8 cellular contexts compared by ENCODE assay signal in genomic region chr2:39469807-39470206, GRCh38. TPM values are rescaled to one million over a fixed set of nuclear protein-coding genes. Genes with fewer than 3 reads are reported as not detected.
DNase-seq lines count a peak whose midpoint lies in the region; ATAC-seq and TF ChIP-seq lines count a peak whose summit lies in the region.

No MANE protein-coding gene starts in this region.

- no peak overlapping the region for H3K9ac ChIP-seq in OCI-LY3 (ENCODE audit: low read length)

- no peak overlapping the region for H3K27ac Mint-ChIP-seq in activated naive CD8-positive, alpha-beta T cell treated with anti-CD3 and anti-CD28 coated beads, Interleukin-2, amount 50 U/mL, for 24 hours
- no peak overlapping the region for H3K27ac Mint-ChIP-seq in activated naive CD8-positive, alpha-beta T cell treated with anti-CD3 and anti-CD28 coated beads for 36 hours
- no peak overlapping the region for H3K27ac Mint-ChIP-seq in stimulated activated effector memory CD8-positive, alpha-beta T cell treated with anti-CD3 and anti-CD28 coated beads, Interleukin-12 subunit alpha, Interleukin-12 subunit beta, amount 100 ng/mL, for 72 hours
- no peak overlapping the region for H3K27ac Mint-ChIP-seq in immature natural killer cell
- no peak overlapping the region for H3K27ac Mint-ChIP-seq in activated T-helper 2 cell treated with anti-CD3 and anti-CD28 coated beads, Interferon-gamma antibody, Interleukin-2, Interleukin-4, amounts not matched to agents 10 μg/mL and 5 μg/mL and 100 μg/mL, durations not matched to agents 14 hours and 24 hours and 36 hours

- H3K9me3 ChIP-seq in OCI-LY3 (ENCODE audit: insufficient read depth, low read length): no peaks in the 10 kb centered on the region
- H3K9me3 ChIP-seq in cardiac muscle cell (ENCODE audit: low read depth): no peaks in the 10 kb centered on the region

- intact Hi-C loops in activated T-helper 2 cell treated with anti-CD3 and anti-CD28 coated beads, Interferon-gamma antibody, Interleukin-2, Interleukin-4, amounts not matched to agents 10 μg/mL and 5 μg/mL and 100 μg/mL, durations not matched to agents 14 hours and 24 hours and 36 hours (cut with micrococcal nuclease): no loop called here

- no peak overlapping the region for H2AFZ ChIP-seq in OCI-LY3 (ENCODE audit: low read depth, low read length)

- no peaks in the 10 kb centered on the region for H3K36me3 ChIP-seq in OCI-LY3 (replicated peaks; ENCODE audit: low read depth, low read length)
- H3K36me3 ChIP-seq in cardiac muscle cell: no peaks in the 10 kb centered on the region

- no peaks in the 10 kb centered on the region for H4K20me1 ChIP-seq in OCI-LY3 (ENCODE audit: insufficient read depth, low read length)

- DNase-seq in activated naive CD8-positive, alpha-beta T cell treated with anti-CD3 and anti-CD28 coated beads, Interleukin-2, amount 50 U/mL, for 24 hours: no peak
- DNase-seq in activated naive CD8-positive, alpha-beta T cell treated with anti-CD3 and anti-CD28 coated beads for 36 hours: no peak
- DNase-seq in cardiac muscle cell (ENCODE audit: low read depth in 1 of 2, low spot score in 1 of 2) (peak; percentile 45 to 58), immature natural killer cell (no peak)
- DNase-seq in stimulated activated effector memory CD8-positive, alpha-beta T cell treated with anti-CD3 and anti-CD28 coated beads, Interleukin-12 subunit alpha, Interleukin-12 subunit beta, amount 100 ng/mL, for 72 hours (ENCODE audit: low spot score in 2 of 2): no peak
- DNase-seq in activated T-helper 2 cell treated with anti-CD3 and anti-CD28 coated beads, Interferon-gamma antibody, Interleukin-2, Interleukin-4, amounts not matched to agents 10 μg/mL and 5 μg/mL and 100 μg/mL, durations not matched to agents 14 hours and 24 hours and 36 hours (ENCODE audit: low spot score): no peak

- H3K27ac ChIP-seq in OCI-LY3 (ENCODE audit: low read length): no peak overlapping the region
- peak overlapping the region; percentile 27 for H3K27ac ChIP-seq in cardiac muscle cell

- peaks cover 32% of the 10 kb centered on the region for H3K4me1 Mint-ChIP-seq in activated naive CD8-positive, alpha-beta T cell treated with anti-CD3 and anti-CD28 coated beads, Interleukin-2, amount 50 U/mL, for 24 hours
- peaks cover 22% of the 10 kb centered on the region for H3K4me1 Mint-ChIP-seq in activated naive CD8-positive, alpha-beta T cell treated with anti-CD3 and anti-CD28 coated beads for 36 hours
- H3K4me1 Mint-ChIP-seq in stimulated activated effector memory CD8-positive, alpha-beta T cell treated with anti-CD3 and anti-CD28 coated beads, Interleukin-12 subunit alpha, Interleukin-12 subunit beta, amount 100 ng/mL, for 72 hours: peaks cover 13% of the 10 kb centered on the region
- H3K4me1 Mint-ChIP-seq in immature natural killer cell: no peaks in the 10 kb centered on the region
- H3K4me1 Mint-ChIP-seq in activated T-helper 2 cell treated with anti-CD3 and anti-CD28 coated beads, Interferon-gamma antibody, Interleukin-2, Interleukin-4, amounts not matched to agents 10 μg/mL and 5 μg/mL and 100 μg/mL, durations not matched to agents 14 hours and 24 hours and 36 hours (ENCODE audit: low read depth): peaks cover 28% of the 10 kb centered on the region

- no peak overlapping the region for H3K4me3 Mint-ChIP-seq in activated naive CD8-positive, alpha-beta T cell treated with anti-CD3 and anti-CD28 coated beads, Interleukin-2, amount 50 U/mL, for 24 hours
- no peak overlapping the region for H3K4me3 Mint-ChIP-seq in activated naive CD8-positive, alpha-beta T cell treated with anti-CD3 and anti-CD28 coated beads for 36 hours
- H3K4me3 Mint-ChIP-seq in stimulated activated effector memory CD8-positive, alpha-beta T cell treated with anti-CD3 and anti-CD28 coated beads, Interleukin-12 subunit alpha, Interleukin-12 subunit beta, amount 100 ng/mL, for 72 hours: no peak overlapping the region
- no peak overlapping the region for H3K4me3 Mint-ChIP-seq in immature natural killer cell
- no peak overlapping the region for H3K4me3 Mint-ChIP-seq in activated T-helper 2 cell treated with anti-CD3 and anti-CD28 coated beads, Interferon-gamma antibody, Interleukin-2, Interleukin-4, amounts not matched to agents 10 μg/mL and 5 μg/mL and 100 μg/mL, durations not matched to agents 14 hours and 24 hours and 36 hours (ENCODE audit: low read depth)

- no peaks in the 10 kb centered on the region for H3K79me2 ChIP-seq in OCI-LY3 (ENCODE audit: low read length)

- H3K27me3 ChIP-seq in OCI-LY3 (ENCODE audit: low read depth, low read length): peaks cover 43% of the 10 kb centered on the region
- no peaks in the 10 kb centered on the region for H3K27me3 ChIP-seq in cardiac muscle cell

- no peaks in the 10 kb centered on the region for H3K27me3 Mint-ChIP-seq in activated naive CD8-positive, alpha-beta T cell treated with anti-CD3 and anti-CD28 coated beads, Interleukin-2, amount 50 U/mL, for 24 hours
- H3K27me3 Mint-ChIP-seq in activated naive CD8-positive, alpha-beta T cell treated with anti-CD3 and anti-CD28 coated beads for 36 hours: no peaks in the 10 kb centered on the region
- H3K27me3 Mint-ChIP-seq in immature natural killer cell (ENCODE audit: low read depth in 3 of 3): peaks cover 0 to 3% (median 1%) of the 10 kb centered on the region in 3 donors
- H3K27me3 Mint-ChIP-seq in activated T-helper 2 cell treated with anti-CD3 and anti-CD28 coated beads, Interferon-gamma antibody, Interleukin-2, Interleukin-4, amounts not matched to agents 10 μg/mL and 5 μg/mL and 100 μg/mL, durations not matched to agents 14 hours and 24 hours and 36 hours (ENCODE audit: low read depth): no peaks in the 10 kb centered on the region

- peak overlapping the region; percentile 4; the same call in 1 of the 2 replicates for H3K4me2 ChIP-seq in OCI-LY3 (ENCODE audit: low read length)

- peak; percentile 70 for ATAC-seq in activated naive CD8-positive, alpha-beta T cell treated with anti-CD3 and anti-CD28 coated beads, Interleukin-2, amount 50 U/mL, for 24 hours
- peak; percentile 84 for ATAC-seq in HG02885 (IDR thresholded peaks at IDR 0.05; ENCODE audit: poor library complexity, unreplicated experiment)
- peak; percentile 71 for ATAC-seq in stimulated activated effector memory CD8-positive, alpha-beta T cell treated with anti-CD3 and anti-CD28 coated beads, Interleukin-12 subunit alpha, Interleukin-12 subunit beta, amount 100 ng/mL, for 72 hours

- H3K9me3 Mint-ChIP-seq in activated naive CD8-positive, alpha-beta T cell treated with anti-CD3 and anti-CD28 coated beads, Interleukin-2, amount 50 U/mL, for 24 hours: no peaks in the 10 kb centered on the region
- no peaks in the 10 kb centered on the region for H3K9me3 Mint-ChIP-seq in activated naive CD8-positive, alpha-beta T cell treated with anti-CD3 and anti-CD28 coated beads for 36 hours
- H3K9me3 Mint-ChIP-seq in stimulated activated effector memory CD8-positive, alpha-beta T cell treated with anti-CD3 and anti-CD28 coated beads, Interleukin-12 subunit alpha, Interleukin-12 subunit beta, amount 100 ng/mL, for 72 hours: no peaks in the 10 kb centered on the region
- H3K9me3 Mint-ChIP-seq in immature natural killer cell: no peaks in the 10 kb centered on the region
- H3K9me3 Mint-ChIP-seq in activated T-helper 2 cell treated with anti-CD3 and anti-CD28 coated beads, Interferon-gamma antibody, Interleukin-2, Interleukin-4, amounts not matched to agents 10 μg/mL and 5 μg/mL and 100 μg/mL, durations not matched to agents 14 hours and 24 hours and 36 hours: no peaks in the 10 kb centered on the region

- no peak for TF ChIP-seq CTCF in OCI-LY3 (IDR thresholded peaks at IDR 0.05; ENCODE audit: low read depth, low read length)
- TF ChIP-seq CTCF in cardiac muscle cell (IDR thresholded peaks at IDR 0.05; ENCODE audit: low read depth, low read length): no peak

- H3K4me1 ChIP-seq in OCI-LY3 (ENCODE audit: low read length) (peaks cover 22% of the 10 kb centered on the region), cardiac muscle cell (ENCODE audit: low read depth) (peaks cover 10% of the 10 kb centered on the region)

- no peaks in the 10 kb centered on the region for H3K36me3 Mint-ChIP-seq in activated naive CD8-positive, alpha-beta T cell treated with anti-CD3 and anti-CD28 coated beads, Interleukin-2, amount 50 U/mL, for 24 hours (ENCODE audit: low read depth)
- peaks cover 2% of the 10 kb centered on the region for H3K36me3 Mint-ChIP-seq in activated naive CD8-positive, alpha-beta T cell treated with anti-CD3 and anti-CD28 coated beads for 36 hours
- no peaks in the 10 kb centered on the region for H3K36me3 Mint-ChIP-seq in stimulated activated effector memory CD8-positive, alpha-beta T cell treated with anti-CD3 and anti-CD28 coated beads, Interleukin-12 subunit alpha, Interleukin-12 subunit beta, amount 100 ng/mL, for 72 hours
- H3K36me3 Mint-ChIP-seq in immature natural killer cell: no peaks in the 10 kb centered on the region
- H3K36me3 Mint-ChIP-seq in activated T-helper 2 cell treated with anti-CD3 and anti-CD28 coated beads, Interferon-gamma antibody, Interleukin-2, Interleukin-4, amounts not matched to agents 10 μg/mL and 5 μg/mL and 100 μg/mL, durations not matched to agents 14 hours and 24 hours and 36 hours (ENCODE audit: low read depth): no peaks in the 10 kb centered on the region

- H3K4me3 ChIP-seq in OCI-LY3 (ENCODE audit: low read length): no peak overlapping the region
- no peak overlapping the region for H3K4me3 ChIP-seq in cardiac muscle cell

RNA-seq across cellular contexts. Expression of gene MAP4K3, which starts 32.7 kb away (rescaled TPM):
- total RNA-seq in activated naive CD8-positive, alpha-beta T cell treated with anti-CD3 and anti-CD28 coated beads for 36 hours: 1 to 10 TPM; 6.4 to 6.7 TPM
- 43.5 and 56.7 TPM in 2 replicates for total RNA-seq in cardiac muscle cell
- 29.2 and 34.6 TPM in 2 replicates for polyA plus RNA-seq in cardiac muscle cell
- 1 to 10 TPM; 1.5 to 3.9 (median 2.8) TPM for polyA plus RNA-seq in immature natural killer cell
- total RNA-seq in activated T-helper 2 cell treated with anti-CD3 and anti-CD28 coated beads, Interferon-gamma antibody, Interleukin-2, Interleukin-4, amounts not matched to agents 10 μg/mL and 5 μg/mL and 100 μg/mL, durations not matched to agents 14 hours and 24 hours and 36 hours: 19.3 and 22.7 TPM in 2 replicates

Comparison
In these comparisons a context has a peak if more than half of its experiments do, and no peak if none do; other contexts are left out.
1. DNase-seq: peak in cardiac muscle cell (2 of 2); none in activated naive CD8-positive, alpha-beta T cell treated with anti-CD3 and anti-CD28 coated beads, Interleukin-2, amount 50 U/mL, for 24 hours (single experiment), activated naive CD8-positive, alpha-beta T cell treated with anti-CD3 and anti-CD28 coated beads for 36 hours (single experiment), stimulated activated effector memory CD8-positive, alpha-beta T cell treated with anti-CD3 and anti-CD28 coated beads, Interleukin-12 subunit alpha, Interleukin-12 subunit beta, amount 100 ng/mL, for 72 hours (0 of 2), immature natural killer cell (0 of 3) and activated T-helper 2 cell treated with anti-CD3 and anti-CD28 coated beads, Interferon-gamma antibody, Interleukin-2, Interleukin-4, amounts not matched to agents 10 μg/mL and 5 μg/mL and 100 μg/mL, durations not matched to agents 14 hours and 24 hours and 36 hours (single experiment).
2. Peak in every context shown above with its lines, with median percentiles within 50 percentile points of each other: ATAC-seq.